Comparison of ENCODE assay signal across 8 cellular contexts in genomic region chr10:103859161-103860141, GRCh38. TPM values are rescaled to one million over a fixed set of nuclear protein-coding genes. Genes with fewer than 3 reads are reported as not detected.
DNase-seq lines count a peak whose midpoint lies in the region; ATAC-seq and TF ChIP-seq lines count a peak whose summit lies in the region.

No MANE protein-coding gene starts in this region.

- no peaks in the 10 kb centered on the region for H3K27me3 ChIP-seq in SU-DHL-6 (ENCODE audit: low read length)
- no peaks in the 10 kb centered on the region for H3K27me3 ChIP-seq in ascending aorta
- no peaks in the 10 kb centered on the region for H3K27me3 ChIP-seq in left ventricle myocardium inferior (ENCODE audit: low read depth)

- intact Hi-C loops in ascending aorta (cut with DNase I) (loop anchor here (1.0 to 5.0 kb wide), 2 partner anchors 87 to 146 kb away; no protein-coding TSS in a partner anchor), left ventricle myocardium inferior (cut with micrococcal nuclease) (loop anchor here (2.0 kb wide), 1 partner anchor 147 kb away; no protein-coding TSS in a partner anchor)

- no peaks in the 10 kb centered on the region for H4K20me1 ChIP-seq in SU-DHL-6 (ENCODE audit: low read depth, low read length)

- DNase-seq in AML-193 (lab: John Stamatoyannopoulos, UW), result peak; percentile 60 to 63
- DNase-seq in Jurkat, Clone E6-1 (ENCODE audit: low read depth, low spot score), result peak; percentile 51
- DNase-seq in ascending aorta (ENCODE audit: low spot score in 2 of 2), result no peak
- DNase-seq in left ventricle myocardium inferior, result no peak
- DNase-seq in retina, result peak; percentile 85

- ATAC-seq in GM18511 (IDR thresholded peaks at IDR 0.05; ENCODE audit: unreplicated experiment), result peak; percentile 75
- ATAC-seq in HG02623 (IDR thresholded peaks at IDR 0.05; ENCODE audit: unreplicated experiment), result no peak

- no peaks in the 10 kb centered on the region for H3F3A ChIP-seq in SU-DHL-6 (ENCODE audit: insufficient read depth)

- peaks cover 0 to 2% of the 10 kb centered on the region in 2 donors for H3K4me1 ChIP-seq in ascending aorta
- peaks cover 16% of the 10 kb centered on the region for H3K4me1 ChIP-seq in left ventricle myocardium inferior

- no peaks in the 10 kb centered on the region for H3K9me2 ChIP-seq in SU-DHL-6 (replicated peaks; ENCODE audit: insufficient read depth, low read length)

- no peak overlapping the region for H2AFZ ChIP-seq in SU-DHL-6 (ENCODE audit: low read depth, low read length, severe bottlenecking)

- no peak overlapping the region for H3K4me2 ChIP-seq in SU-DHL-6 (ENCODE audit: low read depth, low read length, poor library complexity, severe bottlenecking)

- no peak overlapping the region for H3K9ac ChIP-seq in SU-DHL-6 (ENCODE audit: low read length)

- H3K27ac ChIP-seq in SU-DHL-6 (ENCODE audit: low read depth, low read length) (no peak overlapping the region), ascending aorta (no peak overlapping the region), left ventricle myocardium inferior (replicated peaks) (no peak overlapping the region)

- no peaks in the 10 kb centered on the region for H3K36me3 ChIP-seq in SU-DHL-6 (ENCODE audit: low read length)
- H3K36me3 ChIP-seq in ascending aorta, result no peaks in the 10 kb centered on the region
- H3K36me3 ChIP-seq in left ventricle myocardium inferior, result no peaks in the 10 kb centered on the region

- no peaks in the 10 kb centered on the region for H3K9me3 ChIP-seq in SU-DHL-6 (ENCODE audit: insufficient read depth, low read length)
- no peaks in the 10 kb centered on the region for H3K9me3 ChIP-seq in ascending aorta
- peaks cover 2% of the 10 kb centered on the region for H3K9me3 ChIP-seq in left ventricle myocardium inferior (replicated peaks)

- peak; percentile 42 for TF ChIP-seq CTCF in SU-DHL-6 (IDR thresholded peaks at IDR 0.05; ENCODE audit: insufficient read depth, low read length, poor library complexity, severe bottlenecking)
- TF ChIP-seq CTCF in ascending aorta (IDR thresholded peaks at IDR 0.05), result peak; percentile 64 to 81 (median 81)
- peak; percentile 82 for TF ChIP-seq CTCF in left ventricle myocardium inferior (IDR thresholded peaks at IDR 0.05; ENCODE audit: borderline replicate concordance)

- no peak overlapping the region for H3K4me3 ChIP-seq in Jurkat, Clone E6-1 (ENCODE audit: low read length)
- H3K4me3 ChIP-seq in SU-DHL-6 (ENCODE audit: insufficient read depth, low read length, poor library complexity, severe bottlenecking) (no peak overlapping the region), ascending aorta (no peak overlapping the region), left ventricle myocardium inferior (no peak overlapping the region)

- no peaks in the 10 kb centered on the region for H3K79me2 ChIP-seq in SU-DHL-6 (ENCODE audit: insufficient read depth, low read length)

RNA-seq across cellular contexts. Expression of gene SH3PXD2A, which starts 4.1 kb away (rescaled TPM):
- polyA plus RNA-seq in Jurkat, Clone E6-1 (2012; ENCODE audit: insufficient read depth, insufficient read length), result 16.9 TPM
- 50.0 TPM for total RNA-seq in ascending aorta
- total RNA-seq in left ventricle myocardium inferior, result 34.4 TPM

RNA-seq across cellular contexts. Expression of gene STN1, which starts 58.5 kb away (rescaled TPM):
- 71.9 TPM for polyA plus RNA-seq in Jurkat, Clone E6-1 (2012; ENCODE audit: insufficient read depth, insufficient read length)
- total RNA-seq in ascending aorta (24.5 TPM), left ventricle myocardium inferior (30.7 TPM)

Comparison
In these comparisons a context has a peak if more than half of its experiments do, and no peak if none do; other contexts are left out.
1. DNase-seq: peak in AML-193 (2 of 2), Jurkat, Clone E6-1 (single experiment) and retina (single experiment); none in ascending aorta (0 of 2) and left ventricle myocardium inferior (single experiment).
2. Peak in every context shown above with its lines, with median percentiles within 50 percentile points of each other: CTCF ChIP-seq.